Comparison of ENCODE assay signal across 8 cellular contexts in the genomic region with DNA sequence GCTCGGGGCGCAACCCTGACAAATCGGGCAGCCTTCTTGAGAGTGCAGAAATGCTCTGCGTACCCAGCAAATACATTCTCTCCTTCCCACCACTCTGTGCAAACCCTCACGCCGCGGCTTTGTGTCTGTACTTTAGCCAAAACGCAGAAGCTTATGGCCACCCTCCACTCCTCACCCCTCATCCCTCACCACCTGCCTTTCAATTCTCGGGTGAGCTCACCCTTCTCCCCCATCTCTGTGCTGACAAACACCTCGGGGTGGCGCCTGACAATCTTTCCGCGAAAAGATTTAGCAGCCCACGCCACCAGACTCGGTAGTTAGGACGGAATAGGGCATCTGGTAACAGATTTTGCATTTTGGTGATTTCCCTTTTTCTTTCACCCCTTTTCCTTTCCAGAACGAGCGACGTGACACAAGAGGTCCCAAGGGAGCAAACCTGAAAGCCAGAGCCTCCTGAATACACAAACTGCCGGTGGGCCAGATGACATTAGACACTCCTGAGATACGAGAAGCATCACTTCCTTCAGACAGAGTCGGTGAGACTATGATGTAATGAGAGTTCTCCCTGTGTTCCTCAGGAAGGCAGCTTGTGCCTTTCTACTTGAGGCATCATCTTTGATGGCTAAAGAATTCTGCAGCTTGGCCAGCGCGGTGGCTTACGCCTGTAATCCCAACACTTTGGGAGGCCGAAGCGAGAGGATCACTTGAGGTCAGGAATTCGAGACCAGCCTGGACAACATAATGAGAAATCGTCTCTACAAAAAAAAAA. TPM values are rescaled to one million over a fixed set of nuclear protein-coding genes. Genes with fewer than 3 reads are reported as not detected.
DNase-seq lines count a peak whose midpoint lies in the region; ATAC-seq lines count a peak whose summit lies in the region.

No MANE protein-coding gene starts in this region.

- no peaks in the 10 kb centered on the region for H3K9me3 Mint-ChIP-seq in activated CD8-positive, alpha-beta T cell treated with anti-CD3 and anti-CD28 coated beads, Interleukin-2, amount 10 ng/mL, durations not matched to agents 7 days and 5 days (ENCODE audit: insufficient read depth)

- H3K36me3 Mint-ChIP-seq in activated CD8-positive, alpha-beta T cell treated with anti-CD3 and anti-CD28 coated beads, Interleukin-2, amount 10 ng/mL, durations not matched to agents 7 days and 5 days (ENCODE audit: low read depth) = peaks cover 19% of the 10 kb centered on the region

- peaks cover 34% of the 10 kb centered on the region for H3K4me1 Mint-ChIP-seq in activated CD8-positive, alpha-beta T cell treated with anti-CD3 and anti-CD28 coated beads, Interleukin-2, amount 10 ng/mL, durations not matched to agents 7 days and 5 days (ENCODE audit: low read depth)

- H3K4me3 ChIP-seq in endocrine pancreas (ENCODE audit: control insufficient read depth, insufficient read depth, low read length) (peak overlapping the region; percentile 74), mucosa of rectum (ENCODE audit: low read length in 2 of 2) (peak overlapping the region; percentile 93 to 97)

- CTCF ChIA-PET in activated CD8-positive, alpha-beta T cell treated with anti-CD3 and anti-CD28 coated beads, Interleukin-2, amount 10 ng/mL, durations not matched to agents 7 days and 5 days (lab: Charles Lee) = interaction anchor here (0.7 to 3.5 kb wide), 12 partner anchors 10 to 1169 kb away, joined by 3 to 25 read pairs (median 5); partner anchors contain the start of genes KLLN, PTEN and RNLS

- H3K9ac ChIP-seq in endocrine pancreas (ENCODE audit: control insufficient read depth, insufficient read depth, low read length) (peak overlapping the region; percentile 93), mucosa of rectum (ENCODE audit: low read depth in 1 of 2, low read length in 2 of 2) (peak overlapping the region; percentile 89 to 91)

- DNase-seq in NCI-H2081 (lab: John Stamatoyannopoulos, UW) = peak; percentile 6 to 23
- DNase-seq in NCI-H2081 treated with DMSO at 0.1 percent for 48 hours (lab: John Stamatoyannopoulos, UW) = no peak
- peak; percentile 50 for DNase-seq in NCI-H1436 (lab: John Stamatoyannopoulos, UW)
- peak; percentile 75 for DNase-seq in activated CD8-positive, alpha-beta T cell treated with anti-CD3 and anti-CD28 coated beads, Interleukin-2, amount 10 ng/mL, durations not matched to agents 7 days and 5 days
- peak; percentile 77 for DNase-seq in stimulated activated CD8-positive, alpha-beta memory T cell treated with anti-CD3 and anti-CD28 coated beads, Interleukin-4, amount 100 ng/mL, for 48 hours

- H3K27ac ChIP-seq in mucosa of rectum (ENCODE audit: low read depth in 2 of 2, low read length in 2 of 2) = peak overlapping the region; percentile 91 to 93

- no peaks in the 10 kb centered on the region for H3K9me3 ChIP-seq in endocrine pancreas (ENCODE audit: control insufficient read depth, low read length)
- no peaks in the 10 kb centered on the region for H3K9me3 ChIP-seq in mucosa of rectum (ENCODE audit: control insufficient read depth in 2 of 2, low read length in 2 of 2)

- peaks cover 21% of the 10 kb centered on the region for H3K4me1 ChIP-seq in endocrine pancreas (ENCODE audit: control insufficient read depth, insufficient read depth, low read length)
- peaks cover 11 to 14% of the 10 kb centered on the region in 2 donors for H3K4me1 ChIP-seq in mucosa of rectum (ENCODE audit: control insufficient read depth in 2 of 2, insufficient read depth in 2 of 2, low read length in 2 of 2)

- H3K36me3 ChIP-seq in endocrine pancreas (ENCODE audit: control insufficient read depth, insufficient read depth, low read length) (no peaks in the 10 kb centered on the region), mucosa of rectum (ENCODE audit: control insufficient read depth in 2 of 2, insufficient read depth in 2 of 2, low read length in 2 of 2) (no peaks in the 10 kb centered on the region)

- peak overlapping the region; percentile 99 for H3K4me3 Mint-ChIP-seq in activated CD8-positive, alpha-beta T cell treated with anti-CD3 and anti-CD28 coated beads, Interleukin-2, amount 10 ng/mL, durations not matched to agents 7 days and 5 days

- peak; percentile 43 for ATAC-seq in HG02610 (IDR thresholded peaks at IDR 0.05; ENCODE audit: unreplicated experiment)
- ATAC-seq in activated CD8-positive, alpha-beta T cell treated with anti-CD3 and anti-CD28 coated beads, Interleukin-2, amount 10 ng/mL, durations not matched to agents 7 days and 5 days = peak; percentile 68

- peaks cover 5% of the 10 kb centered on the region for H3K27me3 Mint-ChIP-seq in activated CD8-positive, alpha-beta T cell treated with anti-CD3 and anti-CD28 coated beads, Interleukin-2, amount 10 ng/mL, durations not matched to agents 7 days and 5 days (ENCODE audit: low read depth)

- POLR2A ChIA-PET in activated CD8-positive, alpha-beta T cell treated with anti-CD3 and anti-CD28 coated beads, Interleukin-2, amount 10 ng/mL, durations not matched to agents 7 days and 5 days (lab: Charles Lee) = interaction anchor here (0.7 to 2.8 kb wide), 11 partner anchors 8 to 67 kb away, joined by 3 to 22 read pairs (median 3); partner anchors contain the start of genes KLLN and PTEN

- no peaks in the 10 kb centered on the region for H3K27me3 ChIP-seq in endocrine pancreas (ENCODE audit: control insufficient read depth, insufficient read depth, low read length)
- no peaks in the 10 kb centered on the region for H3K27me3 ChIP-seq in mucosa of rectum (ENCODE audit: control insufficient read depth in 2 of 2, insufficient read depth in 2 of 2, low read length in 2 of 2)

- H3K27ac Mint-ChIP-seq in activated CD8-positive, alpha-beta T cell treated with anti-CD3 and anti-CD28 coated beads, Interleukin-2, amount 10 ng/mL, durations not matched to agents 7 days and 5 days = peak overlapping the region; percentile 97

RNA-seq across cellular contexts. Expression of gene ATAD1, which starts 0.7 kb away (rescaled TPM):
- 10 to 100 TPM; 38.9 to 42.5 TPM for total RNA-seq in activated CD8-positive, alpha-beta T cell treated with anti-CD3 and anti-CD28 coated beads, Interleukin-2, amount 10 ng/mL, durations not matched to agents 7 days and 5 days

RNA-seq across cellular contexts. Expression of gene KLLN, which starts 44.6 kb away (rescaled TPM):
- total RNA-seq in activated CD8-positive, alpha-beta T cell treated with anti-CD3 and anti-CD28 coated beads, Interleukin-2, amount 10 ng/mL, durations not matched to agents 7 days and 5 days = under 1 TPM; 0.79 to 0.94 TPM

RNA-seq across cellular contexts. Expression of gene PTEN, which starts 44.7 kb away (rescaled TPM):
- total RNA-seq in activated CD8-positive, alpha-beta T cell treated with anti-CD3 and anti-CD28 coated beads, Interleukin-2, amount 10 ng/mL, durations not matched to agents 7 days and 5 days = 10 to 100 TPM; 87.2 to 91.9 TPM
